ENCODE assay signal across 19 cellular contexts in the genomic region with DNA sequence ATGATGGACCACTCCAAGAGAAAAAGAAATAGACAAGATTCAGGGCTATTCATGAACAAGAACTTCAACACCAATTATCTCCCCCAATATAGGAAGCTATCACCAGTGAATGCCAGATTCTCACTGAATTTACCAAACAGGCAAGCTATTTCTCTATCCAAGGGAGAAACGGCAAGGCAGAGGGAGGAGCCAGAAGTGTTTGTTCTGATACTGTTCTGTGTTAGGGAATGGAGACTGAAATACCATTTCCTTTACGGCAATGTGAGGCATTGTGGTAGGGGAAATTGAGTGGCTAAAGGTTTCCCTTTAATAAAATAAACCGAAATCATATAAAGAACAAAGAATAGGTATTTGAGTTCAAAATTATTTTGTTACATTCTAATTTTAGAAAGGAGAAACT.
A peak's percentile ranks its signal among the peaks of the same experiment; 100 is the strongest.
DNase-seq lines count a peak whose midpoint lies in the region; ATAC-seq, FAIRE-seq and TF ChIP-seq lines count a peak whose summit lies in the region.
"Had no signal": no experiment of that assay in that cellular context is flagged by ENCODE, and none has a peak within 500 bp of the region (broad histone marks: within the 10 kb centered on the region; RNA-seq: fewer than 3 reads in every experiment).

No MANE protein-coding gene starts in this region.

- ATAC-seq in A549 (peak in 1 of 2 experiments; percentile 52; a peak in 3 of 6 replicates), T-helper 17 cell (no peak)
- ATAC-seq: GM12878, HepG2 had no signal

- H3K9ac ChIP-seq in endocrine pancreas (ENCODE audit: control insufficient read depth, insufficient read depth, low read length), result no peak overlapping the region
- H3K9ac ChIP-seq: BLaER1 treated with 17β-estradiol and CSF1 and Interleukin-3, amounts not matched to agents 10 nM and 100 nM had no signal

- TF ChIP-seq POLR2A in A549 (IDR thresholded peaks at IDR 0.05; ENCODE audit: low read length), result no peak

- H3K36me3 Mint-ChIP-seq in T-helper 17 cell (ENCODE audit: low read depth), result peaks cover 2% of the 10 kb centered on the region
- H3K36me3 Mint-ChIP-seq: CD4-positive, CD25-positive, alpha-beta regulatory T cell had no signal

- peaks cover 11% of the 10 kb centered on the region for H3K4me1 Mint-ChIP-seq in T-helper 17 cell

- H3K27ac ChIP-seq in A549 (peak overlapping the region; percentile 81 to 87), ascending aorta (no peak overlapping the region)
- H3K27ac ChIP-seq: 22Rv1; BLaER1 treated with 17β-estradiol and CSF1 and Interleukin-3, amounts not matched to agents 10 nM and 100 nM had no signal

- DNase-seq in A549 (ENCODE audit: low read depth in 1 of 2, low spot score in 1 of 2) (no peak), RCC 7860 (ENCODE audit: low spot score) (no peak), lung microvascular endothelial cell (ENCODE audit: low read depth in 2 of 2) (peak; percentile 22 to 49), globus pallidus (ENCODE audit: low spot score) (no peak), ascending aorta (ENCODE audit: low spot score in 2 of 2) (no peak), T-helper 17 cell (no peak)
- no peak for DNase-seq in activated CD4-positive, CD25-positive, alpha-beta regulatory T cell (lab: John Stamatoyannopoulos, UW)
- DNase-seq: ACHN; Calu3; CD4-positive, CD25-positive, alpha-beta regulatory T cell; DMS79; HCEC 1CT; HFFc6 had no signal

- FAIRE-seq in A549 (lab: Jason Lieb, UNC) (peak; percentile 28), RCC 7860 (lab: Jason Lieb, UNC) (peak; percentile 64)
- FAIRE-seq: GM12878, HepG2, HTR-8/SVneo had no signal

- no peak for TF ChIP-seq EP300 in A549 (IDR thresholded peaks at IDR 0.05)

- H3K27ac Mint-ChIP-seq in T-helper 17 cell, result no peak overlapping the region
- H3K27ac Mint-ChIP-seq: CD4-positive, CD25-positive, alpha-beta regulatory T cell; HFFc6 had no signal

- H3K27me3 ChIP-seq in endocrine pancreas (ENCODE audit: control insufficient read depth, insufficient read depth, low read length), result no peaks in the 10 kb centered on the region
- no peaks in the 10 kb centered on the region for H3K27me3 ChIP-seq in ascending aorta
- H3K27me3 ChIP-seq: BLaER1 treated with 17β-estradiol and CSF1 and Interleukin-3, amounts not matched to agents 10 nM and 100 nM had no signal

- CTCF ChIA-PET in A549 (lab: Yijun Ruan, JAX), result interaction anchor here (0.7 to 3.8 kb wide), 7 partner anchors 12 to 179 kb away, joined by 3 to 28 read pairs (median 17); no protein-coding TSS in a partner anchor

- TF ChIP-seq RAD21 in A549 (conservative IDR thresholded peaks at IDR 0.05 in 1 of 2, IDR thresholded peaks at IDR 0.05 in 1 of 2), result no peak

- H3K4me3 ChIP-seq in A549 (no peak overlapping the region), endocrine pancreas (ENCODE audit: control insufficient read depth, insufficient read depth, low read length) (peak overlapping the region; percentile 45), ascending aorta (no peak overlapping the region)
- H3K4me3 ChIP-seq: BLaER1 treated with 17β-estradiol and CSF1 and Interleukin-3, amounts not matched to agents 10 nM and 100 nM; GM12878 had no signal

- TF ChIP-seq CTCF in A549 (IDR thresholded peaks at IDR 0.05) (no peak), ascending aorta (IDR thresholded peaks at IDR 0.05) (no peak)

- intact Hi-C loops in ascending aorta (cut with DNase I), result loop anchor here (5.0 kb wide), 1 partner anchor 61 kb away; no protein-coding TSS in a partner anchor

- no peak overlapping the region for H3K4me3 Mint-ChIP-seq in T-helper 17 cell
- H3K4me3 Mint-ChIP-seq: CD4-positive, CD25-positive, alpha-beta regulatory T cell; HFFc6 had no signal

- H3K9me3 ChIP-seq in A549, result peaks cover 29% of the 10 kb centered on the region
- H3K9me3 ChIP-seq in endocrine pancreas (ENCODE audit: control insufficient read depth, low read length), result peaks cover 1% of the 10 kb centered on the region
- H3K9me3 ChIP-seq in ascending aorta, result peaks cover 0 to 10% of the 10 kb centered on the region in 2 donors
- H3K9me3 ChIP-seq in T-helper 17 cell (ENCODE audit: control insufficient read depth, low read length, poor library complexity, severe bottlenecking), result no peaks in the 10 kb centered on the region

- peak overlapping the region; percentile 55 for H3K4me2 ChIP-seq in A549
- H3K4me2 ChIP-seq: BLaER1 treated with 17β-estradiol and CSF1 and Interleukin-3, amounts not matched to agents 10 nM and 100 nM had no signal

- H3K27me3 Mint-ChIP-seq in T-helper 17 cell, result peaks cover 50% of the 10 kb centered on the region
- H3K27me3 Mint-ChIP-seq: CD4-positive, CD25-positive, alpha-beta regulatory T cell had no signal

- H3K4me1 ChIP-seq in A549, result peaks cover 23% of the 10 kb centered on the region
- H3K4me1 ChIP-seq in endocrine pancreas (ENCODE audit: control insufficient read depth, insufficient read depth, low read length), result peaks cover 19% of the 10 kb centered on the region
- H3K4me1 ChIP-seq in ascending aorta, result no peaks in the 10 kb centered on the region

- 54% methylated on average over 3 of the region's 3 CpGs for WGBS in A549 (ENCODE audit: missing lambda C conversion rate)

- H3K36me3 ChIP-seq in endocrine pancreas (ENCODE audit: control insufficient read depth, insufficient read depth, low read length), result no peaks in the 10 kb centered on the region
- no peaks in the 10 kb centered on the region for H3K36me3 ChIP-seq in ascending aorta
- H3K36me3 ChIP-seq: BLaER1 treated with 17β-estradiol and CSF1 and Interleukin-3, amounts not matched to agents 10 nM and 100 nM had no signal

- POLR2A ChIA-PET in A549 (lab: Yijun Ruan, JAX), result no interaction called here

TF ChIP-seq in A549, 52 proteins besides CTCF, POLR2A, EP300 and RAD21:
- no peak for TF ChIP-seq BHLHE40 (IDR thresholded peaks at IDR 0.05; ENCODE audit: low read depth, low read length)
- TF ChIP-seq RNF2 (IDR thresholded peaks at IDR 0.05; ENCODE audit: borderline replicate concordance, low read depth), result no peak
- TF ChIP-seq TP53 (CRISPR knock-in tag; IDR thresholded peaks at IDR 0.05), result no peak
- no peak for TF ChIP-seq EHMT2 (IDR thresholded peaks at IDR 0.05; ENCODE audit: low read depth)
- no peak for TF ChIP-seq JUNB (IDR thresholded peaks at IDR 0.05)
- no peak for TF ChIP-seq MAFK (IDR thresholded peaks at IDR 0.05; ENCODE audit: partially characterized antibody)
- TF ChIP-seq CEBPB (IDR thresholded peaks at IDR 0.05), result no peak
- no peak for TF ChIP-seq ZFP36 (IDR thresholded peaks at IDR 0.05; ENCODE audit: borderline replicate concordance, partially characterized antibody)
- no peak for TF ChIP-seq RCOR1 (IDR thresholded peaks at IDR 0.05; ENCODE audit: low read depth, low read length)
- TF ChIP-seq EHF (CRISPR knock-in tag; IDR thresholded peaks at IDR 0.05), result no peak
- TF ChIP-seq SREBF2 (IDR thresholded peaks at IDR 0.05), result no peak
- no peak for TF ChIP-seq HOXB5 (CRISPR knock-in tag; IDR thresholded peaks at IDR 0.05)
- TF ChIP-seq BCL3 (IDR thresholded peaks at IDR 0.05), result no peak

Comparison
In these comparisons a context has a peak if more than half of its experiments do, and no peak if none do; other contexts are left out.
1. DNase-seq: peak in lung microvascular endothelial cell (2 of 2); none in A549 (0 of 2), RCC 7860 (single experiment), globus pallidus (single experiment), ascending aorta (0 of 2), T-helper 17 cell (0 of 3) and activated CD4-positive, CD25-positive, alpha-beta regulatory T cell (0 of 4).
2. H3K27ac ChIP-seq: peak in A549 (2 of 2); none in ascending aorta (0 of 2).